Comparison of ENCODE assay signal across 1 cellular context in the genomic region with DNA sequence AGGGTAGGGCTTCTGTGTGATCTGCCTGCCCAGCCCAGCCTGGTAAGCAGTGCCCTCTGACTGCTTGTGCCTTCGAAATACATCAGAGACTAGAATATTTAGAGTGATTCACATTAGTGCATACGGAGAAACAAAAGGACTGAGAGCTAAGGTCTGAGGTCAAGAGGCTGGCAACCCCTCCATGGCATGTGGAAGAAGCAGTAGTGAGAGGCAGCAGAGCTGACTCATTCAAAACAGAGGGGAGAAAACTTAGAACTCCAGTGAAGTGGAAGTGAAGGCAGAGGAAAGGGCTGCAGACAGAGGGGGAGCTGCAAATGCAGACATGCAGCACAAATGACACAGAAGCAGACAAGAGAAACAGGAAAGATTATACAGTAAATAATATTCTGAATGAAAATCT.
TF ChIP-seq lines count a peak whose summit lies in the region.

No MANE protein-coding gene starts in this region.

TF ChIP-seq in K562, 482 proteins besides CTCF, POLR2A, EP300 and RAD21 (continued from another document):
- no peak for TF ChIP-seq GMEB1 (CRISPR knock-in tag; IDR thresholded peaks at IDR 0.05)
- TF ChIP-seq NFE2 (IDR thresholded peaks at IDR 0.05; ENCODE audit: low read depth), result 0 out of 2 replicates have a peak, but pooled peaks have one; percentile 15
- peak; percentile 46 for TF ChIP-seq PRDM10 (IDR thresholded peaks at IDR 0.05; ENCODE audit: partially characterized antibody)
- no peak for TF ChIP-seq HMGN3 (IDR thresholded peaks at IDR 0.05; ENCODE audit: borderline replicate concordance, extremely low read depth, insufficient read length, low read depth, low read length)
- TF ChIP-seq ZFP91 (CRISPR knock-in tag; IDR thresholded peaks at IDR 0.05), result no peak
- TF ChIP-seq CHD2 (IDR thresholded peaks at IDR 0.05; ENCODE audit: low read depth, low read length), result no peak
- no peak for TF ChIP-seq ELK1 (CRISPR knock-in tag; IDR thresholded peaks at IDR 0.05)
- no peak for TF ChIP-seq U2AF1 (optimal IDR thresholded peaks at IDR 0.05; ENCODE audit: low read depth, low read length)
